ENCODE assay signal across 19 cellular contexts in the genomic region with DNA sequence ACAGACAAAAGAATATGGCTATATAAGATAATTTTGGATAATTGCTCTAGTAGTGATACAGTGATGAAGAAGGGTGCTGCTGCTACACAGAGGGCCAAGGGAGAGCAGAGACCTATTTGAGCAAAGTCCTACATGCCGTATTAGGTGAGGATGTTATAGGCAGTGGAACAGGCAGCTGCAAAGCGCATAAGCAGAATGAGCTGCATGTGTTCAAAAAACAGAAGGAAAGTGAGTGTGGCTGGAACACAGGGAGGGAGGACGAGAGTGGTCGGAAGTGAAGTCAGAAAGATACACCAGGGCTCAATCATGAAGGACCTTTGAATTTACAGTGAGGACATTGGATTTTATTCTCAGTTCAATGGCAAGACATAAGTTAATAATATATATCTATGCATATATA. TPM values are rescaled to one million over a fixed set of nuclear protein-coding genes. Genes with fewer than 3 reads are reported as not detected.
DNase-seq lines count a peak whose midpoint lies in the region; ATAC-seq and TF ChIP-seq lines count a peak whose summit lies in the region.
"Had no signal": no experiment of that assay in that cellular context is flagged by ENCODE, and none has a peak within 500 bp of the region (broad histone marks: within the 10 kb centered on the region; RNA-seq: fewer than 3 reads in every experiment).

No MANE protein-coding gene starts in this region.

- H3K27me3 ChIP-seq in OCI-LY3 (ENCODE audit: low read depth, low read length) (no peaks in the 10 kb centered on the region), osteoblast (ENCODE audit: insufficient read depth, low read length) (no peaks in the 10 kb centered on the region)
- H3K27me3 ChIP-seq: Peyer's patch, SJCRH30 had no signal

- DNase-seq in Ammon's horn (ENCODE audit: low spot score): peak; percentile 30
- no peak for DNase-seq in epithelial cell of prostate (ENCODE audit: low read depth, low spot score)
- DNase-seq in osteoblast (ENCODE audit: insufficient read length, low spot score, missing footprints): no peak
- DNase-seq in GM03348 (ENCODE audit: low spot score): no peak
- no peak for DNase-seq in middle frontal gyrus (ENCODE audit: extremely low spot score, low spot score)
- DNase-seq: activated effector memory CD4-positive, alpha-beta T cell treated with anti-CD3 and anti-CD28 coated beads, Interleukin-2, amount 50 U/mL, for 16 hours; activated naive CD8-positive, alpha-beta T cell treated with anti-CD3 and anti-CD28 coated beads, Interleukin-2, amount 50 U/mL, for 24 hours; DMS53; GF-D8; NCI-H187; NCI-H345; Peyer's patch; posterior cingulate gyrus; SJCRH30; T-helper 17 cell had no signal

- no peaks in the 10 kb centered on the region for H4K20me1 ChIP-seq in OCI-LY3 (ENCODE audit: insufficient read depth, low read length)
- H4K20me1 ChIP-seq in osteoblast (ENCODE audit: insufficient read depth, low read length): no peaks in the 10 kb centered on the region

- H3K36me3 ChIP-seq in OCI-LY3 (replicated peaks; ENCODE audit: low read depth, low read length): peaks cover 8% of the 10 kb centered on the region
- H3K36me3 ChIP-seq in osteoblast (ENCODE audit: insufficient read depth, low read length): no peaks in the 10 kb centered on the region
- H3K36me3 ChIP-seq: Peyer's patch, SJCRH30 had no signal

- H3K9me3 ChIP-seq in OCI-LY3 (ENCODE audit: insufficient read depth, low read length) (no peaks in the 10 kb centered on the region), osteoblast (ENCODE audit: low read depth, low read length) (no peaks in the 10 kb centered on the region)
- H3K9me3 ChIP-seq: mucosa of descending colon, Peyer's patch, SJCRH30 had no signal

- H3K79me2 ChIP-seq in OCI-LY3 (ENCODE audit: low read length) (no peaks in the 10 kb centered on the region; the same call in 1 of the 2 replicates), osteoblast (ENCODE audit: insufficient read depth, low read length) (no peaks in the 10 kb centered on the region)

- H3K4me2 ChIP-seq in OCI-LY3 (ENCODE audit: low read length) (peak overlapping the region; percentile 61), osteoblast (ENCODE audit: insufficient read depth, low read length) (peak overlapping the region; percentile 22)

- H3K9ac ChIP-seq in OCI-LY3 (ENCODE audit: low read length): no peak overlapping the region

- H3K27ac ChIP-seq in OCI-LY3 (ENCODE audit: low read length): no peak overlapping the region
- H3K27ac ChIP-seq in epithelial cell of prostate: peak overlapping the region; percentile 95
- peak overlapping the region; percentile 53 for H3K27ac ChIP-seq in osteoblast (ENCODE audit: low read depth, low read length)
- H3K27ac ChIP-seq: SJCRH30 had no signal

- H3K4me1 ChIP-seq in OCI-LY3 (ENCODE audit: low read length) (peaks cover 40% of the 10 kb centered on the region), osteoblast (ENCODE audit: insufficient read depth, low read length) (peaks cover 23% of the 10 kb centered on the region)
- H3K4me1 ChIP-seq: SJCRH30 had no signal

- H2AFZ ChIP-seq in OCI-LY3 (ENCODE audit: low read depth, low read length) (no peak overlapping the region), osteoblast (ENCODE audit: low read length) (peak overlapping the region; percentile 39)

- TF ChIP-seq CTCF in OCI-LY3 (IDR thresholded peaks at IDR 0.05; ENCODE audit: low read depth, low read length) (no peak), osteoblast (IDR thresholded peaks at IDR 0.05; ENCODE audit: extremely low read depth, low read depth, low read length) (no peak)

- H3K4me3 ChIP-seq in OCI-LY3 (ENCODE audit: low read length) (peak overlapping the region; percentile 42), osteoblast (ENCODE audit: insufficient read depth, low read length) (no peak overlapping the region)
- H3K4me3 ChIP-seq: mucosa of descending colon, Peyer's patch, SJCRH30 had no signal

- no peak for ATAC-seq in HG03108 (IDR thresholded peaks at IDR 0.05; ENCODE audit: unreplicated experiment)
- ATAC-seq: HCT116, T-helper 17 cell had no signal

RNA-seq across cellular contexts. Expression of gene ITGA2, which starts 35.4 kb away (rescaled TPM):
- 2.7 and 2.9 TPM in 2 replicates for total RNA-seq in osteoblast
